8 cellular contexts compared by ENCODE assay signal in genomic region chr20:23340524-23340923, GRCh38. TPM values are rescaled to one million over a fixed set of nuclear protein-coding genes. Genes with fewer than 3 reads are reported as not detected.
DNase-seq lines count a peak whose midpoint lies in the region; TF ChIP-seq lines count a peak whose summit lies in the region.

No MANE protein-coding gene starts in this region.

- H2BK120ac ChIP-seq in neuronal stem cell (ENCODE audit: low read depth, low read length), result no peak overlapping the region

- H3K4me1 ChIP-seq in neuronal stem cell (ENCODE audit: control insufficient read depth in 2 of 2, insufficient read depth in 1 of 2, low read depth in 1 of 2, low read length in 2 of 2), result no peaks in the 10 kb centered on the region

- H2BK12ac ChIP-seq in neuronal stem cell (ENCODE audit: low read length), result no peak overlapping the region

- no peak overlapping the region for H3K4me3 Mint-ChIP-seq in endothelial cell (ENCODE audit: unreplicated experiment)

- H2AFZ ChIP-seq in neuronal stem cell (ENCODE audit: low read length), result no peak overlapping the region

- no peak overlapping the region for H4K91ac ChIP-seq in neuronal stem cell (ENCODE audit: low read depth, low read length, poor library complexity)

- no peak overlapping the region for H3K4me3 ChIP-seq in neuronal stem cell (ENCODE audit: low read length in 2 of 2)

- H3K18ac ChIP-seq in neuronal stem cell (ENCODE audit: low read length), result no peak overlapping the region

- TF ChIP-seq CTCF in LNCAP (IDR thresholded peaks at IDR 0.05) (peak; percentile 77), endothelial cell (IDR thresholded peaks at IDR 0.05; ENCODE audit: unreplicated experiment) (peak; percentile 65)

- H2BK15ac ChIP-seq in neuronal stem cell (ENCODE audit: low read length), result no peak overlapping the region

- H3K36me3 ChIP-seq in neuronal stem cell (replicated peaks in 1 of 2; ENCODE audit: control insufficient read depth in 2 of 2, insufficient read depth in 2 of 2, low read length in 2 of 2), result no peaks in the 10 kb centered on the region

- no peak overlapping the region for H2AK5ac ChIP-seq in neuronal stem cell (ENCODE audit: low read depth, low read length)

- no peak overlapping the region for H3K4ac ChIP-seq in neuronal stem cell (ENCODE audit: low read length)

- no peaks in the 10 kb centered on the region for H3K36me3 Mint-ChIP-seq in endothelial cell (ENCODE audit: low read depth, unreplicated experiment)

- no peak overlapping the region for H4K8ac ChIP-seq in neuronal stem cell (ENCODE audit: low read depth, low read length)

- no peaks in the 10 kb centered on the region for H3K9me3 ChIP-seq in neuronal stem cell (replicated peaks in 1 of 2; ENCODE audit: control insufficient read depth in 2 of 2, insufficient read depth in 1 of 2, low read depth in 1 of 2, low read length in 2 of 2)

- WGBS in neuronal stem cell (ENCODE audit: extremely low coverage in 2 of 2, insufficient read length in 2 of 2, insufficient replicate concordance in 1 of 2), 2 donors, result no CpG with 5 or more reads among the region's 9 CpGs

- H3K27me3 Mint-ChIP-seq in endothelial cell (ENCODE audit: unreplicated experiment), result peaks cover 2% of the 10 kb centered on the region

- H3K23ac ChIP-seq in neuronal stem cell (ENCODE audit: low read depth, low read length, poor library complexity), result no peak overlapping the region

- no peaks in the 10 kb centered on the region for H3K79me1 ChIP-seq in neuronal stem cell (ENCODE audit: low read depth, low read length)

- no peak overlapping the region for H3K9ac ChIP-seq in neuronal stem cell (ENCODE audit: low read depth, low read length, poor library complexity)

- no peak overlapping the region for H3K27ac Mint-ChIP-seq in endothelial cell (ENCODE audit: unreplicated experiment)

- no peaks in the 10 kb centered on the region for H3K4me1 Mint-ChIP-seq in endothelial cell (ENCODE audit: unreplicated experiment)

- no peak overlapping the region for H3K14ac ChIP-seq in neuronal stem cell (ENCODE audit: low read length)

- H3K9me3 Mint-ChIP-seq in endothelial cell (ENCODE audit: unreplicated experiment), result no peaks in the 10 kb centered on the region

- H3K4me2 ChIP-seq in neuronal stem cell (ENCODE audit: insufficient read depth, low read length, poor library complexity, severe bottlenecking), result no peak overlapping the region

- no peak overlapping the region for H3K27ac ChIP-seq in neuronal stem cell (replicated peaks; ENCODE audit: low read length)

- peak; percentile 38 for DNase-seq in A172 (ENCODE audit: low spot score)
- peak; percentile 57 for DNase-seq in GDM1 (lab: John Stamatoyannopoulos, UW)
- DNase-seq in SK-N-DZ (ENCODE audit: low spot score), result peak; percentile 64
- DNase-seq in endothelial cell (ENCODE audit: low spot score), result peak; percentile 72
- peak; percentile 47 for DNase-seq in middle frontal gyrus (ENCODE audit: extremely low spot score, low spot score)
- no peak for DNase-seq in neuronal stem cell (ENCODE audit: low spot score)
- DNase-seq in NCI-H128 (lab: John Stamatoyannopoulos, UW; ENCODE audit: unreplicated experiment), result no peak

- no peak overlapping the region for H2BK5ac ChIP-seq in neuronal stem cell (ENCODE audit: low read length)

- peaks cover 0 to 5% (median 0%) of the 10 kb centered on the region in 3 experiments for H3K27me3 ChIP-seq in neuronal stem cell (ENCODE audit: control insufficient read depth in 3 of 3, insufficient read depth in 3 of 3, low read depth in 1 of 3, low read length in 3 of 3)

RNA-seq across cellular contexts. Expression of gene NXT1, which starts 10.1 kb away (rescaled TPM):
- total RNA-seq in A172 (2014; rRNA removed; shearing (Covaris generic)), result 77.4 and 102 TPM in 2 replicates
- 83.3 and 99.4 TPM in 2 replicates for polyA plus RNA-seq in SK-N-DZ (2014; cell fraction: cytosol; rRNA removed)
- 48.4 and 63.7 TPM in 2 replicates for polyA plus RNA-seq in SK-N-DZ (2014; cell fraction: nucleus; rRNA removed)
- total RNA-seq in endothelial cell (ENCODE audit: unreplicated experiment), result 24.5 TPM
- 32.1 TPM for polyA plus RNA-seq in neuronal stem cell (2013, experiment 1 of 2)
- 32.9 TPM for polyA plus RNA-seq in neuronal stem cell (2013, experiment 2 of 2)

RNA-seq across cellular contexts. Expression of gene GZF1, which starts 21.5 kb away (rescaled TPM):
- total RNA-seq in A172 (2014; rRNA removed; shearing (Covaris generic)), result 18.7 and 22.7 TPM in 2 replicates
- polyA plus RNA-seq in SK-N-DZ (2014; cell fraction: cytosol; rRNA removed), result 9.5 and 15.0 TPM in 2 replicates
- polyA plus RNA-seq in SK-N-DZ (2014; cell fraction: nucleus; rRNA removed), result 15.3 and 20.4 TPM in 2 replicates
- total RNA-seq in endothelial cell (ENCODE audit: unreplicated experiment), result 9.6 TPM
- polyA plus RNA-seq in neuronal stem cell (2013, experiment 1 of 2), result 6.0 TPM
- polyA plus RNA-seq in neuronal stem cell (2013, experiment 2 of 2), result 6.0 TPM

Comparison
In these comparisons a context has a peak if more than half of its experiments do, and no peak if none do; other contexts are left out.
1. DNase-seq: peak in A172 (single experiment), GDM1 (single experiment), SK-N-DZ (single experiment), endothelial cell (single experiment) and middle frontal gyrus (single experiment); none in neuronal stem cell (single experiment) and NCI-H128 (single experiment).